Comparison of ENCODE assay signal across 9 cellular contexts in the genomic region with DNA sequence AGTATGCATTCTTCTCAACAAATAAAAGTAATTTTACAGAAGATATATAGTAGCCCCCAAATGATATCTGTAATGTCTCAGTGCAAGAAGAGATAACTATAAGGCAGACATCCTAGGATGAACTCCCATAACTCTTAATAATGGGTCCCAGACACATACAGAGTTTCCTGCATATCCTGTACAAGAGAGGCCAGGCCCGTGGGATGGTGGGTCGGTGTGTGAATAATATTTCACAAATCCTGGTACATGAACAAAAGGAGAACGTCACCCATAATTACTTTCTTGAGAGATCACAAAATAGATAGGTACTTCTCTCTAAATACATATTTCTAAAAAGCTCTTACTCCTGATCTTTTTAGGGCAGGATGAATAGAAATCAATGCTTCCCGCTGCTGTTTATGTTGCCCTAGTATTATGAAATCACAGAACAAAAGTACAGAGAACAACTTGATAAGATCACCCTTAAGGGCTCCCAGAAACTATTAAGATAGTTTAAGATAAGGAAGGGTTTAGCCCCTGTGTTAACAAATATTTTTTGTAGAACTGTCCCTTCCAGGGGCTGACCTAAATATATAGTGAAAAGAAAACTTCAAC. TPM values are rescaled to one million over a fixed set of nuclear protein-coding genes. Genes with fewer than 3 reads are reported as not detected.
DNase-seq lines count a peak whose midpoint lies in the region; TF ChIP-seq lines count a peak whose summit lies in the region.
"Had no signal": no experiment of that assay in that cellular context is flagged by ENCODE, and none has a peak within 500 bp of the region (broad histone marks: within the 10 kb centered on the region; RNA-seq: fewer than 3 reads in every experiment).

No MANE protein-coding gene starts in this region.

- H3K4ac ChIP-seq in trophoblast cell (ENCODE audit: low read depth, low read length), result no peak overlapping the region

- no peaks in the 10 kb centered on the region for H3K27me3 ChIP-seq in Caco-2 (replicated peaks; ENCODE audit: control insufficient read depth, insufficient read depth, low read length)
- H3K27me3 ChIP-seq in esophagus muscularis mucosa, result peaks cover 0 to 12% (median 0%) of the 10 kb centered on the region in 4 donors
- no peaks in the 10 kb centered on the region for H3K27me3 ChIP-seq in trophoblast cell (ENCODE audit: insufficient read depth, low read length)

- H3K4me1 Mint-ChIP-seq in Caco-2 (ENCODE audit: low read depth, unreplicated experiment), result peaks cover 13% of the 10 kb centered on the region

- DNase-seq in Caco-2 (no peak), OCI-LY7 (ENCODE audit: low spot score) (no peak), esophagus muscularis mucosa (ENCODE audit: extremely low spot score) (no peak), trophoblast cell (no peak), SKM-1 treated with dmso at 0.1 percent for 144 hours (lab: John Stamatoyannopoulos, UW; ENCODE audit: unreplicated experiment) (no peak), NCI-H2029 (lab: John Stamatoyannopoulos, UW) (no peak), NCI-H510A treated with DMSO at 0.1 percent for 48 hours (lab: John Stamatoyannopoulos, UW) (no peak), NCI-H187 treated with DMSO at 0.1 percent for 48 hours (lab: John Stamatoyannopoulos, UW) (no peak)

- H2BK5ac ChIP-seq in trophoblast cell (ENCODE audit: low read depth, low read length, poor library complexity), result no peak overlapping the region

- no peak overlapping the region for H3K14ac ChIP-seq in trophoblast cell (ENCODE audit: low read length)

- POLR2A ChIA-PET in Caco-2 (lab: Charles Lee), result no interaction called here
- POLR2A ChIA-PET in OCI-LY7 (lab: Charles Lee), result interaction anchor here (0.6 to 10.5 kb wide), 5 partner anchors 23 to 178 kb away, joined by 3 to 122 read pairs (median 3); no protein-coding TSS in a partner anchor

- no TSS peak for BruUV-seq in Caco-2 (replicated peaks; lab: Mats Ljungman, UMichigan)
- BruUV-seq in OCI-LY7 (replicated peaks; lab: Mats Ljungman, UMichigan), result TSS peak; percentile 16

- H3K4me3 Mint-ChIP-seq in Caco-2 (ENCODE audit: unreplicated experiment), result peak overlapping the region; percentile 68
- H3K4me3 Mint-ChIP-seq: central memory CD8-positive, alpha-beta T cell had no signal

- no peak overlapping the region for H3K9ac ChIP-seq in trophoblast cell (ENCODE audit: low read length)

- H3K79me1 ChIP-seq in trophoblast cell (ENCODE audit: low read length), result peaks cover 22% of the 10 kb centered on the region

- H3K27ac Mint-ChIP-seq in Caco-2 (ENCODE audit: unreplicated experiment), result no peak overlapping the region

- peak overlapping the region; percentile 79 for H3K27ac ChIP-seq in OCI-LY7 (ENCODE audit: low read depth, low read length, poor library complexity, severe bottlenecking)
- H3K27ac ChIP-seq in esophagus muscularis mucosa (replicated peaks in 1 of 4), result peak overlapping the region; percentile 94 to 96 (median 94)
- no peak overlapping the region for H3K27ac ChIP-seq in trophoblast cell (ENCODE audit: low read depth, low read length)

- TF ChIP-seq CTCF in Caco-2 (IDR thresholded peaks at IDR 0.05; ENCODE audit: insufficient read depth in 1 of 2, low read depth in 1 of 2, low read length in 1 of 2, severe bottlenecking in 1 of 2, unreplicated experiment in 1 of 2), result no peak
- TF ChIP-seq CTCF in OCI-LY7 (conservative IDR thresholded peaks at IDR 0.05; ENCODE audit: low read length), result no peak
- TF ChIP-seq CTCF in esophagus muscularis mucosa (IDR thresholded peaks at IDR 0.05), result no peak

- no peak overlapping the region for H2AK5ac ChIP-seq in trophoblast cell (ENCODE audit: low read length)

- H2AFZ ChIP-seq in OCI-LY7 (ENCODE audit: low read length) (no peak overlapping the region), trophoblast cell (ENCODE audit: insufficient read depth, low read length, poor library complexity) (no peak overlapping the region)

- 40% methylated on average over 4 of the region's 4 CpGs for WGBS in esophagus muscularis mucosa
- no CpG with 5 or more reads among the region's 4 CpGs for WGBS in trophoblast cell (ENCODE audit: extremely low coverage, insufficient coverage, insufficient read length)

- CTCF ChIA-PET in Caco-2 (lab: Charles Lee) (no interaction called here), OCI-LY7 (lab: Charles Lee; ENCODE audit: unreplicated experiment) (interaction anchor here (0.6 to 1.5 kb wide), 3 partner anchors 20 to 202 kb away, joined by 3 to 6 read pairs (median 5); no protein-coding TSS in a partner anchor)

- TF ChIP-seq EP300 in esophagus muscularis mucosa (IDR thresholded peaks at IDR 0.05), result no peak

- H3K9me3 ChIP-seq in Caco-2 (no peaks in the 10 kb centered on the region), OCI-LY7 (ENCODE audit: low read length) (no peaks in the 10 kb centered on the region), esophagus muscularis mucosa (no peaks in the 10 kb centered on the region), trophoblast cell (ENCODE audit: insufficient read depth, low read depth, low read length) (peaks cover 5% of the 10 kb centered on the region)

- H2BK120ac ChIP-seq in trophoblast cell (ENCODE audit: insufficient read depth, low read length, poor library complexity), result no peak overlapping the region

- peak overlapping the region; percentile 95 for H3K4me2 ChIP-seq in OCI-LY7 (ENCODE audit: low read length)
- peak overlapping the region; percentile 49 for H3K4me2 ChIP-seq in trophoblast cell (ENCODE audit: low read length)

- no peak overlapping the region for H4K12ac ChIP-seq in trophoblast cell (ENCODE audit: low read depth, low read length)

- H3K18ac ChIP-seq in trophoblast cell (ENCODE audit: low read length), result no peak overlapping the region

- no peaks in the 10 kb centered on the region for H3K9me3 Mint-ChIP-seq in Caco-2 (ENCODE audit: unreplicated experiment)
- H3K9me3 Mint-ChIP-seq: central memory CD8-positive, alpha-beta T cell had no signal

- H3K27me3 Mint-ChIP-seq in Caco-2 (ENCODE audit: insufficient read depth, unreplicated experiment), result no peaks in the 10 kb centered on the region
- H3K27me3 Mint-ChIP-seq: central memory CD8-positive, alpha-beta T cell had no signal

- H3K23ac ChIP-seq in trophoblast cell (ENCODE audit: low read length), result no peak overlapping the region

- peaks cover 81% of the 10 kb centered on the region for H3K36me3 Mint-ChIP-seq in Caco-2 (ENCODE audit: insufficient read depth, unreplicated experiment)

- no peak overlapping the region for H4K8ac ChIP-seq in trophoblast cell (ENCODE audit: low read depth, low read length)

- no peak overlapping the region for H4K91ac ChIP-seq in trophoblast cell (ENCODE audit: low read depth, low read length)

- no peak overlapping the region for H2BK12ac ChIP-seq in trophoblast cell (ENCODE audit: low read length)

- TF ChIP-seq POLR2A in esophagus muscularis mucosa (IDR thresholded peaks at IDR 0.05; ENCODE audit: low read depth), result no peak

- H4K20me1 ChIP-seq in OCI-LY7 (ENCODE audit: insufficient read depth, low read length), result peaks cover 5% of the 10 kb centered on the region

- intact Hi-C loops in Caco-2 (cut with micrococcal nuclease; ENCODE audit: unreplicated experiment), result loop anchor here (2.0 to 10.0 kb wide), 3 partner anchors 21 to 169 kb away; no protein-coding TSS in a partner anchor
- intact Hi-C loops in OCI-LY7 (cut with micrococcal nuclease; ENCODE audit: unreplicated experiment), result loop anchor here (10.0 kb wide), 1 partner anchor 1519 kb away; no protein-coding TSS in a partner anchor
- intact Hi-C loops in esophagus muscularis mucosa (cut with DNase I), result loop anchor here (10.0 kb wide), 3 partner anchors 139 to 319 kb away; no protein-coding TSS in a partner anchor

- H3K79me2 ChIP-seq in OCI-LY7 (ENCODE audit: insufficient read depth, low read depth, low read length), result peaks cover 86% of the 10 kb centered on the region
- peaks cover 41% of the 10 kb centered on the region for H3K79me2 ChIP-seq in trophoblast cell (ENCODE audit: control insufficient read depth, insufficient read depth, low read length, poor library complexity)

- H3K4me1 ChIP-seq in Caco-2 (peaks cover 28% of the 10 kb centered on the region), OCI-LY7 (ENCODE audit: insufficient read depth, low read length, poor library complexity, severe bottlenecking) (peaks cover 62% of the 10 kb centered on the region), esophagus muscularis mucosa (peaks cover 62 to 88% (median 75%) of the 10 kb centered on the region in 4 donors), trophoblast cell (ENCODE audit: control insufficient read depth in 1 of 2, insufficient read depth in 2 of 2, low read length in 2 of 2) (peaks cover 39 to 40% of the 10 kb centered on the region in 2 experiments)

- H3K9me2 ChIP-seq in OCI-LY7 (ENCODE audit: insufficient read depth, low read length), result no peaks in the 10 kb centered on the region

- H3K36me3 ChIP-seq in Caco-2 (ENCODE audit: control insufficient read depth, insufficient read depth, low read length), result peaks cover 9% of the 10 kb centered on the region
- H3K36me3 ChIP-seq in OCI-LY7 (ENCODE audit: insufficient read depth, low read length), result peaks cover 49% of the 10 kb centered on the region
- peaks cover 0 to 14% (median 5%) of the 10 kb centered on the region in 4 donors for H3K36me3 ChIP-seq in esophagus muscularis mucosa
- peaks cover 29% of the 10 kb centered on the region in 2 experiments for H3K36me3 ChIP-seq in trophoblast cell (ENCODE audit: control insufficient read depth in 1 of 2, insufficient read depth in 2 of 2, low read length in 2 of 2)

- H3K4me3 ChIP-seq in Caco-2 (ENCODE audit: low read depth, low read length), result peak overlapping the region; percentile 24
- peak overlapping the region; percentile 73 for H3K4me3 ChIP-seq in OCI-LY7 (ENCODE audit: low read depth, low read length, poor library complexity, severe bottlenecking)
- H3K4me3 ChIP-seq in esophagus muscularis mucosa, result peak overlapping the region; percentile 70 to 95 (median 86)
- no peak overlapping the region for H3K4me3 ChIP-seq in trophoblast cell (ENCODE audit: low read depth, low read length)

RNA-seq across cellular contexts. Expression of a gene that starts 5.4 kb away (rescaled TPM):
- 27.9 and 32.4 TPM in 2 replicates for total RNA-seq in Caco-2 (2022)
- 15.9 and 18.1 TPM in 2 replicates for total RNA-seq in OCI-LY7 (2014; rRNA removed; shearing (Covaris generic))
- total RNA-seq in OCI-LY7 (2022), result 23.5 and 23.6 TPM in 2 replicates
- total RNA-seq in esophagus muscularis mucosa, result 10 to 100 TPM; 27.8 to 47.6 (median 32.8) TPM
- 22.0 and 23.0 TPM in 2 replicates for polyA plus RNA-seq in trophoblast cell (2013)

RNA-seq across cellular contexts. Expression of a gene that starts 41.7 kb away (rescaled TPM):
- total RNA-seq in Caco-2 (2022), result 14.3 and 16.5 TPM in 2 replicates
- total RNA-seq in OCI-LY7 (2014; rRNA removed; shearing (Covaris generic)), result 30.4 and 40.8 TPM in 2 replicates
- 80.3 and 87.8 TPM in 2 replicates for total RNA-seq in OCI-LY7 (2022)
- total RNA-seq in esophagus muscularis mucosa, result 10 to 100 TPM; 18.3 to 24.9 (median 22.2) TPM
- polyA plus RNA-seq in trophoblast cell (2013), result 16.9 and 17.3 TPM in 2 replicates
